In genomic region chr14:85528080-85528881, GRCh38 we compare ENCODE assay signal across 8 cellular contexts. TPM values are rescaled to one million over a fixed set of nuclear protein-coding genes. Genes with fewer than 3 reads are reported as not detected.
A peak's percentile ranks its signal among the peaks of the same experiment; 100 is the strongest.
DNase-seq lines count a peak whose midpoint lies in the region; ATAC-seq and TF ChIP-seq lines count a peak whose summit lies in the region.

No MANE protein-coding gene starts in this region.

- peaks cover 9 to 43% (median 31%) of the 10 kb centered on the region in 4 donors for H3K4me1 ChIP-seq in liver (ENCODE audit: control insufficient read depth in 4 of 4, insufficient read depth in 4 of 4, low read length in 3 of 4)
- H3K4me1 ChIP-seq in upper lobe of left lung = peaks cover 8 to 50% (median 36%) of the 10 kb centered on the region in 4 donors

- peak in 1 of 2 donors; percentile 47 for ATAC-seq in upper lobe of left lung (ENCODE audit: low FRiP score in 2 of 2)

- H3K27me3 ChIP-seq in liver (ENCODE audit: control insufficient read depth in 4 of 4, insufficient read depth in 4 of 4, low read length in 3 of 4) (peaks cover 2 to 19% (median 7%) of the 10 kb centered on the region in 4 donors), upper lobe of left lung (peaks cover 0 to 37% (median 16%) of the 10 kb centered on the region in 4 donors)

- no peak for TF ChIP-seq POLR2A in upper lobe of left lung (IDR thresholded peaks at IDR 0.05)

- peak; percentile 77 to 79 for TF ChIP-seq RAD21 in liver (IDR thresholded peaks at IDR 0.05)

- no peak overlapping the region for H3K9ac ChIP-seq in liver (ENCODE audit: low read depth in 1 of 2, low read length in 2 of 2)

- 35% methylated on average over 7 of the region's 7 CpGs for WGBS in liver
- WGBS in upper lobe of left lung, 2 donors = 31 to 35% methylated on average over 7 of the region's 7 CpGs

- TF ChIP-seq CTCF in C4-2B (conservative IDR thresholded peaks at IDR 0.05) (peak; percentile 74), liver (IDR thresholded peaks at IDR 0.05; ENCODE audit: low read depth, low read length, missing input control) (peak; percentile 18), upper lobe of left lung (IDR thresholded peaks at IDR 0.05) (peak in 2 of 6 experiments; percentile 8 to 25)

- TF ChIP-seq EP300 in upper lobe of left lung (IDR thresholded peaks at IDR 0.05) = no peak

- H3K27ac ChIP-seq in C4-2B (no peak overlapping the region), liver (ENCODE audit: low read depth in 1 of 2, low read length in 2 of 2) (no peak overlapping the region), upper lobe of left lung (no peak overlapping the region)

- H3K4me3 ChIP-seq in liver (ENCODE audit: low read depth in 1 of 3, low read length in 3 of 3) (peak overlapping the region in 1 of 3 donors; percentile 33), upper lobe of left lung (peak overlapping the region in 3 of 4 donors; percentile 31 to 56 (median 53))

- peak; percentile 73 for DNase-seq in NCI-H2171 treated with DMSO at 0.1 percent for 48 hours (lab: John Stamatoyannopoulos, UW)
- peak; percentile 97 for DNase-seq in dermis blood vessel endothelial cell
- no peak for DNase-seq in upper lobe of left lung
- DNase-seq in UCSD-AML1 (lab: John Stamatoyannopoulos, UW; ENCODE audit: unreplicated experiment) = no peak
- no peak for DNase-seq in activated CD4-positive, alpha-beta T cell treated with anti-CD3 and anti-CD28 coated beads, Interleukin-2, amount 50 U/mL, for 1 hour
- no peak for DNase-seq in activated CD8-positive, alpha-beta memory T cell treated with anti-CD3 and anti-CD28 coated beads for 24 hours

- H3K36me3 ChIP-seq in liver (ENCODE audit: control insufficient read depth in 4 of 4, insufficient read depth in 3 of 4, low read depth in 1 of 4, low read length in 3 of 4) = no peaks in the 10 kb centered on the region
- no peaks in the 10 kb centered on the region for H3K36me3 ChIP-seq in upper lobe of left lung

- no peaks in the 10 kb centered on the region for H3K9me3 ChIP-seq in liver (ENCODE audit: control insufficient read depth in 4 of 4, low read length in 3 of 4)
- H3K9me3 ChIP-seq in upper lobe of left lung = no peaks in the 10 kb centered on the region

TF ChIP-seq in liver, 16 proteins besides CTCF, POLR2A, EP300 and RAD21:
- TF ChIP-seq SP1 (IDR thresholded peaks at IDR 0.05) (no peak), TAF1 (conservative IDR thresholded peaks at IDR 0.05) (no peak), JUND (IDR thresholded peaks at IDR 0.05) (no peak), RXRA (IDR thresholded peaks at IDR 0.05) (no peak), ATF3 (IDR thresholded peaks at IDR 0.05) (no peak), NR2F2 (IDR thresholded peaks at IDR 0.05) (no peak), HNF4A (conservative IDR thresholded peaks at IDR 0.05) (no peak), GABPA (IDR thresholded peaks at IDR 0.05 in 1 of 2, conservative IDR thresholded peaks at IDR 0.05 in 1 of 2) (no peak), MAX (IDR thresholded peaks at IDR 0.05) (no peak)
TF ChIP-seq in liver: peak in this region for 0.

RNA-seq across cellular contexts. Expression of gene FLRT2, which starts 1.7 kb away (rescaled TPM):
- total RNA-seq in dermis blood vessel endothelial cell (213 and 216 TPM in 2 replicates), liver (1 to 10 TPM; 2.4 to 8.2 TPM), upper lobe of left lung (10 to 100 TPM in 2 of 6 donors, 1 to 10 TPM in 3, under 1 TPM in 1; 0.91 to 24.1 (median 5.0) TPM)
- polyA plus RNA-seq in liver = 1 to 10 TPM in 1 of 2 donors, under 1 TPM in 1; 0.90 to 1.3 TPM

Comparison
In these comparisons a context has a peak if more than half of its experiments do, and no peak if none do; other contexts are left out.
1. DNase-seq: peak in NCI-H2171 treated with DMSO at 0.1 percent for 48 hours (single experiment) and dermis blood vessel endothelial cell (single experiment); none in upper lobe of left lung (0 of 2), UCSD-AML1 (single experiment), activated CD4-positive, alpha-beta T cell treated with anti-CD3 and anti-CD28 coated beads, Interleukin-2, amount 50 U/mL, for 1 hour (single experiment) and activated CD8-positive, alpha-beta memory T cell treated with anti-CD3 and anti-CD28 coated beads for 24 hours (single experiment).